Comparison of ENCODE assay signal across 1 cellular context in the genomic region with DNA sequence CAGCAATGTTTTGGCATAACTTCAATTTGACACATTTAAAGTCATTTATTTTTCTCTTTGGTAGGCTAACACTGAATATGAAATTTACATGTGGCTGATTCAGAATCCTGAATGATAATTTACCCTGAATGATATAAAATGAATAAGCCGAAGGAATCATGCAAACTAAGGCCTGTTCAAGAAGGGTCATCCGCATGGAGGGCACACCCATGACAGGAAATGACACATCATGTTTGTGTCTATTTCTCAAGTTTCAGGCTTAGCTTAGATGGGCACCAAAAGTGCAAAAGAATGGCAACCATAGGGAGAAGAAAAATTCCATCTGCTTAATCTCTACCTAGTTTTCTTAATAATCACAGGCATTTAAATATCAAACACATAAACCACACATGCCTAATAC.
TF ChIP-seq lines count a peak whose summit lies in the region.

No MANE protein-coding gene starts in this region.

TF ChIP-seq in GM23338, 12 proteins besides CTCF, POLR2A, EP300 and RAD21:
- TF ChIP-seq, protein P1, sequence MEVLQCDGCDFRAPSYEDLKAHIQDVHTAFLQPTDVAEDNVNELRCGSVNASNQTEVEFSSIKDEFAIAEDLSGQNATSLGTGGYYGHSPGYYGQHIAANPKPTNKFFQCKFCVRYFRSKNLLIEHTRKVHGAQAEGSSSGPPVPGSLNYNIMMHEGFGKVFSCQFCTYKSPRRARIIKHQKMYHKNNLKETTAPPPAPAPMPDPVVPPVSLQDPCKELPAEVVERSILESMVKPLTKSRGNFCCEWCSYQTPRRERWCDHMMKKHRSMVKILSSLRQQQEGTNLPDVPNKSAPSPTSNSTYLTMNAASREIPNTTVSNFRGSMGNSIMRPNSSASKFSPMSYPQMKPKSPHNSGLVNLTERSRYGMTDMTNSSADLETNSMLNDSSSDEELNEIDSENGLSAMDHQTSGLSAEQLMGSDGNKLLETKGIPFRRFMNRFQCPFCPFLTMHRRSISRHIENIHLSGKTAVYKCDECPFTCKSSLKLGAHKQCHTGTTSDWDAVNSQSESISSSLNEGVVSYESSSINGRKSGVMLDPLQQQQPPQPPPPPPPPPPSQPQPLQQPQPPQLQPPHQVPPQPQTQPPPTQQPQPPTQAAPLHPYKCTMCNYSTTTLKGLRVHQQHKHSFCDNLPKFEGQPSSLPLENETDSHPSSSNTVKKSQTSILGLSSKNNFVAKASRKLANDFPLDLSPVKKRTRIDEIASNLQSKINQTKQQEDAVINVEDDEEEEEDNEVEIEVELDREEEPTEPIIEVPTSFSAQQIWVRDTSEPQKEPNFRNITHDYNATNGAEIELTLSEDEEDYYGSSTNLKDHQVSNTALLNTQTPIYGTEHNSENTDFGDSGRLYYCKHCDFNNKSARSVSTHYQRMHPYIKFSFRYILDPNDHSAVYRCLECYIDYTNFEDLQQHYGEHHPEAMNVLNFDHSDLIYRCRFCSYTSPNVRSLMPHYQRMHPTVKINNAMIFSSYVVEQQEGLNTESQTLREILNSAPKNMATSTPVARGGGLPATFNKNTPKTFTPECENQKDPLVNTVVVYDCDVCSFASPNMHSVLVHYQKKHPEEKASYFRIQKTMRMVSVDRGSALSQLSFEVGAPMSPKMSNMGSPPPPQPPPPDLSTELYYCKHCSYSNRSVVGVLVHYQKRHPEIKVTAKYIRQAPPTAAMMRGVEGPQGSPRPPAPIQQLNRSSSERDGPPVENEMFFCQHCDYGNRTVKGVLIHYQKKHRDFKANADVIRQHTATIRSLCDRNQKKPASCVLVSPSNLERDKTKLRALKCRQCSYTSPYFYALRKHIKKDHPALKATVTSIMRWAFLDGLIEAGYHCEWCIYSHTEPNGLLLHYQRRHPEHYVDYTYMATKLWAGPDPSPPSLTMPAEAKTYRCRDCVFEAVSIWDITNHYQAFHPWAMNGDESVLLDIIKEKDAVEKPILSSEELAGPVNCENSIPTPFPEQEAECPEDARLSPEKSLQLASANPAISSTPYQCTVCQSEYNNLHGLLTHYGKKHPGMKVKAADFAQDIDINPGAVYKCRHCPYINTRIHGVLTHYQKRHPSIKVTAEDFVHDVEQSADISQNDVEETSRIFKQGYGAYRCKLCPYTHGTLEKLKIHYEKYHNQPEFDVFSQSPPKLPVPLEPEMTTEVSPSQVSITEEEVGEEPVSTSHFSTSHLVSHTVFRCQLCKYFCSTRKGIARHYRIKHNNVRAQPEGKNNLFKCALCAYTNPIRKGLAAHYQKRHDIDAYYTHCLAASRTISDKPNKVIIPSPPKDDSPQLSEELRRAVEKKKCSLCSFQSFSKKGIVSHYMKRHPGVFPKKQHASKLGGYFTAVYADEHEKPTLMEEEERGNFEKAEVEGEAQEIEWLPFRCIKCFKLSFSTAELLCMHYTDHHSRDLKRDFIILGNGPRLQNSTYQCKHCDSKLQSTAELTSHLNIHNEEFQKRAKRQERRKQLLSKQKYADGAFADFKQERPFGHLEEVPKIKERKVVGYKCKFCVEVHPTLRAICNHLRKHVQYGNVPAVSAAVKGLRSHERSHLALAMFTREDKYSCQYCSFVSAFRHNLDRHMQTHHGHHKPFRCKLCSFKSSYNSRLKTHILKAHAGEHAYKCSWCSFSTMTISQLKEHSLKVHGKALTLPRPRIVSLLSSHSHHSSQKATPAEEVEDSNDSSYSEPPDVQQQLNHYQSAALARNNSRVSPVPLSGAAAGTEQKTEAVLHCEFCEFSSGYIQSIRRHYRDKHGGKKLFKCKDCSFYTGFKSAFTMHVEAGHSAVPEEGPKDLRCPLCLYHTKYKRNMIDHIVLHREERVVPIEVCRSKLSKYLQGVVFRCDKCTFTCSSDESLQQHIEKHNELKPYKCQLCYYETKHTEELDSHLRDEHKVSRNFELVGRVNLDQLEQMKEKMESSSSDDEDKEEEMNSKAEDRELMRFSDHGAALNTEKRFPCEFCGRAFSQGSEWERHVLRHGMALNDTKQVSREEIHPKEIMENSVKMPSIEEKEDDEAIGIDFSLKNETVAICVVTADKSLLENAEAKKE (CRISPR knock-in tag; IDR thresholded peaks at IDR 0.05) = no peak
- no peak for TF ChIP-seq ZNF114 (CRISPR knock-in tag; IDR thresholded peaks at IDR 0.05)
- TF ChIP-seq ETS1 (IDR thresholded peaks at IDR 0.05) = no peak
- no peak for TF ChIP-seq ZNF331 (CRISPR knock-in tag; IDR thresholded peaks at IDR 0.05; ENCODE audit: low read depth)
- TF ChIP-seq NANOG (IDR thresholded peaks at IDR 0.05; ENCODE audit: borderline replicate concordance) = no peak
- no peak for TF ChIP-seq STAT1 (IDR thresholded peaks at IDR 0.05; ENCODE audit: unreplicated experiment)
- no peak for TF ChIP-seq JUNB (IDR thresholded peaks at IDR 0.05; ENCODE audit: unreplicated experiment)
- no peak for TF ChIP-seq POLR2AphosphoS5 (IDR thresholded peaks at IDR 0.05; ENCODE audit: low read depth)
- TF ChIP-seq EZH2phosphoT487 (IDR thresholded peaks at IDR 0.05; ENCODE audit: unreplicated experiment) = no peak
- TF ChIP-seq REST (IDR thresholded peaks at IDR 0.05; ENCODE audit: unreplicated experiment) = no peak
- TF ChIP-seq EZH2 (IDR thresholded peaks at IDR 0.05; ENCODE audit: low read depth, unreplicated experiment) = no peak
- TF ChIP-seq CREB1 (CRISPR knock-in tag; IDR thresholded peaks at IDR 0.05; ENCODE audit: low read depth) = no peak
TF ChIP-seq in GM23338: peak in this region for 0.
